ENCODE assay signal across 25 cellular contexts in genomic region chr10:18616337-18616736, GRCh38. TPM values are rescaled to one million over a fixed set of nuclear protein-coding genes. Genes with fewer than 3 reads are reported as not detected.
DNase-seq lines count a peak whose midpoint lies in the region; ATAC-seq, FAIRE-seq and TF ChIP-seq lines count a peak whose summit lies in the region.
"Had no signal": no experiment of that assay in that cellular context is flagged by ENCODE, and none has a peak within 500 bp of the region (broad histone marks: within the 10 kb centered on the region; RNA-seq: fewer than 3 reads in every experiment).

No MANE protein-coding gene starts in this region.

- H3K9me3 ChIP-seq in HepG2 (ENCODE audit: low read length) (no peaks in the 10 kb centered on the region), gastrocnemius medialis (no peaks in the 10 kb centered on the region), heart left ventricle (no peaks in the 10 kb centered on the region)
- H3K9me3 ChIP-seq: BLaER1, upper lobe of right lung had no signal

- CTCF ChIA-PET in HepG2 (lab: Yijun Ruan, JAX; ENCODE audit: low intra/inter-chr PET ratio, low total read pairs): no interaction called here

- H3K27me3 ChIP-seq in HepG2 (ENCODE audit: control insufficient read depth in 1 of 2, insufficient read depth in 2 of 2, low read length in 2 of 2): no peaks in the 10 kb centered on the region
- H3K27me3 ChIP-seq in gastrocnemius medialis: no peaks in the 10 kb centered on the region
- no peaks in the 10 kb centered on the region for H3K27me3 ChIP-seq in heart left ventricle
- H3K27me3 ChIP-seq: BLaER1, upper lobe of right lung had no signal

- 79% methylated on average over 3 of the region's 3 CpGs for WGBS in HepG2 (ENCODE audit: low lambda C conversion rate)
- 75 to 76% (median 76%) methylated on average over 3 of the region's 3 CpGs for WGBS in heart left ventricle, 4 donors

- POLR2A ChIA-PET in HepG2 (lab: Yijun Ruan, JAX): interaction anchor here (0.8 to 0.9 kb wide), 2 partner anchors 12 to 42 kb away, joined by 3 to 6 read pairs; no protein-coding TSS in a partner anchor

- TF ChIP-seq POLR2A in HepG2 (IDR thresholded peaks at IDR 0.05; ENCODE audit: insufficient read depth in 1 of 2, low read depth in 2 of 2, low read length in 2 of 2): no peak
- no peak for TF ChIP-seq POLR2A in gastrocnemius medialis (IDR thresholded peaks at IDR 0.05)
- TF ChIP-seq POLR2A in heart left ventricle (IDR thresholded peaks at IDR 0.05): no peak

- H3K36me3 ChIP-seq in HepG2 (replicated peaks in 1 of 2; ENCODE audit: control insufficient read depth in 1 of 2, insufficient read depth in 2 of 2, low read length in 2 of 2): peaks cover 1 to 4% of the 10 kb centered on the region in 2 experiments; a peak in 1 of 5 replicates
- peaks cover 0 to 6% of the 10 kb centered on the region in 2 donors for H3K36me3 ChIP-seq in gastrocnemius medialis
- peaks cover 0 to 53% (median 26%) of the 10 kb centered on the region in 9 donors for H3K36me3 ChIP-seq in heart left ventricle

- TF ChIP-seq EP300 in HepG2 (IDR thresholded peaks at IDR 0.05; ENCODE audit: low read depth in 2 of 2, low read length in 2 of 2) (no peak), HepG2 (CRISPR knock-in tag; IDR thresholded peaks at IDR 0.05; ENCODE audit: borderline replicate concordance) (no peak)

- H2AFZ ChIP-seq in HepG2 (ENCODE audit: low read length): no peak overlapping the region
- H2AFZ ChIP-seq: parathyroid adenoma had no signal

- no peak overlapping the region for H3K9ac ChIP-seq in HepG2 (ENCODE audit: insufficient read depth, low read depth, low read length)
- H3K9ac ChIP-seq: BLaER1, parathyroid adenoma had no signal

- intact Hi-C loops in HepG2 (cut with micrococcal nuclease; ENCODE audit: unreplicated experiment): no loop called here
- intact Hi-C loops in gastrocnemius medialis (cut with DNase I; ENCODE audit: low total_unique reads): no loop called here
- intact Hi-C loops in heart left ventricle (cut with DNase I): no loop called here

- no TSS peak for BruUV-seq in HepG2 (replicated peaks; lab: Mats Ljungman, UMichigan)

- H3K4me1 ChIP-seq in HepG2 (ENCODE audit: insufficient read depth, low read length) (peaks cover 50% of the 10 kb centered on the region), gastrocnemius medialis (no peaks in the 10 kb centered on the region), heart left ventricle (peaks cover 0 to 5% (median 0%) of the 10 kb centered on the region in 12 donors)
- H3K4me1 ChIP-seq: BLaER1, parathyroid adenoma, upper lobe of right lung had no signal

- H3K4me3 ChIP-seq in LNCaP clone FGC (ENCODE audit: low read depth, low read length): no peak overlapping the region
- no peak overlapping the region for H3K4me3 ChIP-seq in cardiac fibroblast (replicated peaks in 1 of 2; ENCODE audit: low read depth in 2 of 2, low read length in 2 of 2)
- H3K4me3 ChIP-seq in HepG2 (replicated peaks in 1 of 3; ENCODE audit: insufficient read depth in 1 of 3, low read depth in 2 of 3, low read length in 3 of 3): no peak overlapping the region
- H3K4me3 ChIP-seq in gastrocnemius medialis: no peak overlapping the region
- H3K4me3 ChIP-seq in heart left ventricle: no peak overlapping the region
- H3K4me3 ChIP-seq: BLaER1, upper lobe of right lung had no signal

- no peaks in the 10 kb centered on the region for H3K79me2 ChIP-seq in HepG2 (ENCODE audit: insufficient read depth, low read length)

- no peak for TF ChIP-seq RAD21 in HepG2 (CRISPR knock-in tag; IDR thresholded peaks at IDR 0.05)

- TF ChIP-seq CTCF in D721Med (IDR thresholded peaks at IDR 0.05; ENCODE audit: insufficient read depth, missing control alignments): no peak
- peak; percentile 45 for TF ChIP-seq CTCF in LNCaP clone FGC (IDR thresholded peaks at IDR 0.05; ENCODE audit: control insufficient read depth, extremely low read depth, insufficient read depth)
- no peak for TF ChIP-seq CTCF in cardiac fibroblast (IDR thresholded peaks at IDR 0.05; ENCODE audit: low read depth, low read length)
- TF ChIP-seq CTCF in HepG2 (CRISPR knock-in tag; IDR thresholded peaks at IDR 0.05): no peak
- TF ChIP-seq CTCF in gastrocnemius medialis (IDR thresholded peaks at IDR 0.05 in 4 of 5, conservative IDR thresholded peaks at IDR 0.05 in 1 of 5): no peak
- no peak for TF ChIP-seq CTCF in heart left ventricle (IDR thresholded peaks at IDR 0.05)

- no peak overlapping the region for H3K4me2 ChIP-seq in HepG2 (ENCODE audit: low read depth, low read length)
- H3K4me2 ChIP-seq: BLaER1 had no signal

- H4K20me1 ChIP-seq in HepG2 (ENCODE audit: insufficient read depth, low read length): no peaks in the 10 kb centered on the region
- H4K20me1 ChIP-seq: BLaER1 had no signal

- no peak for ATAC-seq in HepG2
- no peak for ATAC-seq in HG03045 (IDR thresholded peaks at IDR 0.05; ENCODE audit: unreplicated experiment)
- ATAC-seq in gastrocnemius medialis: no peak
- ATAC-seq in heart left ventricle: no peak
- ATAC-seq: activated CD8-positive, alpha-beta T cell treated with anti-CD3 and anti-CD28 coated beads, Interleukin-2, amount 10 ng/mL, durations not matched to agents 7 days and 5 days; activated T-cell treated with anti-CD3 and anti-CD28 coated beads, Interleukin-2, amount 50 U/mL, for 4 hours; natural killer cell; T-helper 17 cell; upper lobe of right lung had no signal

- in situ Hi-C loops in HepG2 (cut with HindIII; ENCODE audit: extremely low pct_ligation_motif_present, low pct_unique_long_range_greater_than_20kb): no loop called here
- in situ Hi-C loops in gastrocnemius medialis (cut with MboI; ENCODE audit: low sequenced_read_pairs in 4 of 4): no loop called here

- FAIRE-seq in D721Med (lab: Jason Lieb, UNC): peak; percentile 56
- FAIRE-seq in HepG2 (lab: Jason Lieb, UNC): no peak
- FAIRE-seq: colon had no signal

- DNase-seq in D721Med (ENCODE audit: insufficient read length, low spot score): no peak
- DNase-seq in LNCaP clone FGC (ENCODE audit: low read depth): no peak
- DNase-seq in cardiac fibroblast (ENCODE audit: low read depth in 2 of 2): peak; percentile 21 to 22
- no peak for DNase-seq in HepG2 (ENCODE audit: low spot score)
- DNase-seq in NCI-H1930 (lab: John Stamatoyannopoulos, UW): no peak
- DNase-seq in gastrocnemius medialis: no peak
- DNase-seq in heart left ventricle: no peak
- DNase-seq: activated B cell treated with CpG ODN at 0.5 μM for 24 hours; activated CD8-positive, alpha-beta T cell treated with anti-CD3 and anti-CD28 coated beads, Interleukin-2, amount 10 ng/mL, durations not matched to agents 7 days and 5 days; activated naive CD4-positive, alpha-beta T cell treated with anti-CD3 and anti-CD28 coated beads, Interleukin-2, amount 10 ng/mL, durations not matched to agents 7 days and 5 days; activated T-cell treated with anti-CD3 and anti-CD28 coated beads, Interleukin-2, amount 50 U/mL, for 4 hours; endodermal cell; foreskin melanocyte; natural killer cell; NCI-H1048; NCI-H2029 treated with DMSO at 0.1 percent for 48 hours; NCI-H526 treated with DMSO at 0.1 percent for 48 hours; SHP77; T-helper 17 cell; upper lobe of right lung had no signal

- peak overlapping the region; percentile 34 for H3K27ac ChIP-seq in HepG2 (ENCODE audit: extremely low read length, insufficient read depth, low read length)
- no peak overlapping the region for H3K27ac ChIP-seq in gastrocnemius medialis
- H3K27ac ChIP-seq in heart left ventricle: no peak overlapping the region
- H3K27ac ChIP-seq: BLaER1, HL-60, parathyroid adenoma, upper lobe of right lung had no signal

RNA-seq across cellular contexts. Expression of gene NSUN6, which starts 35.0 kb away (rescaled TPM):
- total RNA-seq in HepG2 (2016; rRNA removed; fragmentation: Illumina TruSeq; extraction: Trizol) (15.6 and 17.2 TPM in 2 replicates), gastrocnemius medialis (1 to 10 TPM; 2.4 to 3.8 (median 2.9) TPM), heart left ventricle (1 to 10 TPM; 3.1 to 10.0 (median 7.5) TPM)
- 6.3 and 6.6 TPM in 2 replicates for total RNA-seq in HepG2 (2016; cell fraction: cytosol; rRNA removed; fragmentation: Illumina TruSeq; extraction: Trizol; ENCODE audit: low read depth)
- total RNA-seq in HepG2 (2016; cell fraction: insoluble cytoplasmic fraction; rRNA removed; fragmentation: Illumina TruSeq; extraction: Trizol): 16.0 and 16.7 TPM in 2 replicates
- 7.7 and 8.6 TPM in 2 replicates for total RNA-seq in HepG2 (2016; cell fraction: membrane; rRNA removed; fragmentation: Illumina TruSeq; extraction: Trizol)
- 27.1 and 28.7 TPM in 2 replicates for total RNA-seq in HepG2 (2016; cell fraction: nucleus; rRNA removed; fragmentation: Illumina TruSeq; extraction: Trizol)
- polyA plus RNA-seq in HepG2 (2011; rRNA removed) (19.3 and 19.6 TPM in 2 replicates), heart left ventricle (1 to 10 TPM; 6.9 to 7.8 TPM)
- polyA plus RNA-seq in HepG2 (2011; cell fraction: cytosol; rRNA removed): 4.8 and 7.9 TPM in 2 replicates
- polyA plus RNA-seq in HepG2 (2011; cell fraction: nucleus; rRNA removed): 35.5 and 54.9 TPM in 2 replicates
- polyA plus RNA-seq in HepG2 (2012): 16.8 and 17.5 TPM in 2 replicates
- polyA plus RNA-seq in HepG2 (2016; cell fraction: cytosol; fragmentation: Illumina TruSeq; extraction: Trizol; ENCODE audit: low read depth): 0.74 and 0.86 TPM in 2 replicates
- 10.7 and 14.7 TPM in 2 replicates for polyA plus RNA-seq in HepG2 (2016; cell fraction: insoluble cytoplasmic fraction; fragmentation: Illumina TruSeq; extraction: Trizol; ENCODE audit: low read depth)
- 2.3 and 2.6 TPM in 2 replicates for polyA plus RNA-seq in HepG2 (2016; cell fraction: membrane; fragmentation: Illumina TruSeq; extraction: Trizol; ENCODE audit: low read depth)
- 31.5 and 36.7 TPM in 2 replicates for polyA plus RNA-seq in HepG2 (2016; cell fraction: nucleus; fragmentation: Illumina TruSeq; extraction: Trizol; ENCODE audit: insufficient read depth, low read depth)
- polyA minus RNA-seq in HepG2 (2011; rRNA and poly(A)+ RNA removed; ENCODE audit: low replicate concordance): 5.9 and 10.4 TPM in 2 replicates
- polyA minus RNA-seq in HepG2 (2011; cell fraction: cytosol; rRNA and poly(A)+ RNA removed): 8.7 and 9.6 TPM in 2 replicates
- polyA minus RNA-seq in HepG2 (2011; cell fraction: nucleus; rRNA and poly(A)+ RNA removed): 82.9 and 109 TPM in 2 replicates

RNA-seq across cellular contexts. Expression of gene ARL5B, which starts 42.9 kb away (rescaled TPM):
- total RNA-seq in HepG2 (2016; rRNA removed; fragmentation: Illumina TruSeq; extraction: Trizol) (32.7 and 50.9 TPM in 2 replicates), gastrocnemius medialis (1 to 10 TPM; 5.8 to 6.7 (median 6.4) TPM), heart left ventricle (10 to 100 TPM in 1 of 9 donors, 1 to 10 TPM in 8; 4.7 to 10.2 (median 6.9) TPM)
- total RNA-seq in HepG2 (2016; cell fraction: cytosol; rRNA removed; fragmentation: Illumina TruSeq; extraction: Trizol; ENCODE audit: low read depth): 1.9 and 2.0 TPM in 2 replicates
- total RNA-seq in HepG2 (2016; cell fraction: insoluble cytoplasmic fraction; rRNA removed; fragmentation: Illumina TruSeq; extraction: Trizol): 33.2 and 47.1 TPM in 2 replicates
- total RNA-seq in HepG2 (2016; cell fraction: membrane; rRNA removed; fragmentation: Illumina TruSeq; extraction: Trizol): 13.2 and 15.1 TPM in 2 replicates
- 46.9 and 47.2 TPM in 2 replicates for total RNA-seq in HepG2 (2016; cell fraction: nucleus; rRNA removed; fragmentation: Illumina TruSeq; extraction: Trizol)
- polyA plus RNA-seq in HepG2 (2011; rRNA removed) (19.4 and 26.6 TPM in 2 replicates), heart left ventricle (1 to 10 TPM; 1.9 to 6.5 TPM)
- polyA plus RNA-seq in HepG2 (2011; cell fraction: cytosol; rRNA removed): 6.7 and 13.3 TPM in 2 replicates
- polyA plus RNA-seq in HepG2 (2011; cell fraction: nucleus; rRNA removed): 19.4 and 23.3 TPM in 2 replicates
- polyA plus RNA-seq in HepG2 (2012): 27.3 and 31.3 TPM in 2 replicates
- polyA plus RNA-seq in HepG2 (2016; cell fraction: cytosol; fragmentation: Illumina TruSeq; extraction: Trizol; ENCODE audit: low read depth): 1.0 and 1.2 TPM in 2 replicates
- polyA plus RNA-seq in HepG2 (2016; cell fraction: insoluble cytoplasmic fraction; fragmentation: Illumina TruSeq; extraction: Trizol; ENCODE audit: low read depth): 37.4 and 42.1 TPM in 2 replicates
- 5.2 and 5.9 TPM in 2 replicates for polyA plus RNA-seq in HepG2 (2016; cell fraction: membrane; fragmentation: Illumina TruSeq; extraction: Trizol; ENCODE audit: low read depth)
- polyA plus RNA-seq in HepG2 (2016; cell fraction: nucleus; fragmentation: Illumina TruSeq; extraction: Trizol; ENCODE audit: insufficient read depth, low read depth): 48.6 and 49.3 TPM in 2 replicates
- 3.5 and 13.6 TPM in 2 replicates for polyA minus RNA-seq in HepG2 (2011; rRNA and poly(A)+ RNA removed; ENCODE audit: low replicate concordance)
- polyA minus RNA-seq in HepG2 (2011; cell fraction: cytosol; rRNA and poly(A)+ RNA removed): 39.7 and 46.7 TPM in 2 replicates
- 68.9 and 74.0 TPM in 2 replicates for polyA minus RNA-seq in HepG2 (2011; cell fraction: nucleus; rRNA and poly(A)+ RNA removed)

Comparison
In these comparisons a context has a peak if more than half of its experiments do, and no peak if none do; other contexts are left out.
1. DNase-seq: peak in cardiac fibroblast (2 of 2); none in D721Med (single experiment), LNCaP clone FGC (single experiment), HepG2 (single experiment), NCI-H1930 (0 of 2), gastrocnemius medialis (0 of 2) and heart left ventricle (0 of 5).